Comparison of ENCODE assay signal across 10 cellular contexts in the genomic region with DNA sequence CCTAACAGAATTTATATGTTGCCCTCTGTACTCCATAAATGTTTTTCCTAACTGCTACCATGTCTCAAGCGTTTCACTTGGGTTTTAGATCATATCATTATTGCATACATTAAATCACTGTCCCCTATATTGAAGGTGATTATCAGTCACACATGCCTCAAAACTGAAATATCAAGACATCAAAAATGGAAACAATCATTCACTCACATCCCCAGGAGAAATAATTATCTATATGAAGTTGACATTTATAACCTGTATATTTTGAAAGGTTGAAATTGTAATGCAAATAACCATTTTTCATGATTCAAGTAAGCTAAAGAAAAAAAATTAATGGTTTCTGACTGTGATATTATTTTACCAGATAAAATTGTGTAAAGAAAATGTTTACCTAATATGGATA.
"Had no signal": no experiment of that assay in that cellular context is flagged by ENCODE, and none has a peak within 500 bp of the region (broad histone marks: within the 10 kb centered on the region; RNA-seq: fewer than 3 reads in every experiment).

No MANE protein-coding gene starts in this region.

- H3K4me3 ChIP-seq: GM23248, GM23338, HAP-1 had no signal

- H3K9ac ChIP-seq: GM23248 had no signal

- H3K36me3 ChIP-seq: HAP-1 had no signal

- H3K4me2 ChIP-seq: GM23338 had no signal

- DNase-seq: GM23248, GOT3, H7, H9, HCEC 1CT, HFFc6 had no signal

- H3K27ac ChIP-seq: GM23248 had no signal

- H2AFZ ChIP-seq: GM23248, GM23338 had no signal

- FAIRE-seq: H1, H54 had no signal

- H3K9me3 ChIP-seq: HAP-1 had no signal
